Comparison of ENCODE assay signal across 23 cellular contexts in the genomic region with DNA sequence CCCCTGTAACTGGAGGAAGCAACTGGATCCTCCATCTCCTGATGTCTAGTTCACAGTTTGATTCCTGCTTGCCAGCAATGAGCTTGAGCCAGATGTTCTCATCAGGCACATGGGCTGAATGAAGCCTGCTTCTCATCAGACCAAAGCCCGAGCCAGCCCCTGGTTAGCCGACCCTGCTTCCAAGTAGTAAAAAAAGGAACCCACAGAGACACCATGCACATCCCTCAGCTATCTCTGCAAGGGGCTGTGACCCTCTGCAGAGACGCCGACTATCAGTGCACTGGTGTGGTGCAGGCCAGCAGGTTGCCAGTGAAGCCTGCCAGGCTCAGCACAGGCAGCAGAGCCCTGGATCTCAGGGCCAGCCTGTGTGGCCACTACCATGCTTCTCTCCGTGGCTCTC. TPM values are rescaled to one million over a fixed set of nuclear protein-coding genes. Genes with fewer than 3 reads are reported as not detected.
DNase-seq lines count a peak whose midpoint lies in the region; ATAC-seq and TF ChIP-seq lines count a peak whose summit lies in the region.
"Had no signal": no experiment of that assay in that cellular context is flagged by ENCODE, and none has a peak within 500 bp of the region (broad histone marks: within the 10 kb centered on the region; RNA-seq: fewer than 3 reads in every experiment).

No MANE protein-coding gene starts in this region.

- H3K4me3 ChIP-seq in AG10803 (ENCODE audit: low read length), result no peak overlapping the region
- H3K4me3 ChIP-seq in HEK293 (ENCODE audit: low read depth, low read length), result no peak overlapping the region
- no peak overlapping the region for H3K4me3 ChIP-seq in lower lobe of right lung
- H3K4me3 ChIP-seq: GM23248, Peyer's patch, SJSA1 had no signal

- intact Hi-C loops in lower lobe of right lung (cut with DNase I), result no loop called here

- H3K4me3 Mint-ChIP-seq in mesothelial cell of epicardium, result no peak overlapping the region
- H3K4me3 Mint-ChIP-seq: B cell, H9 had no signal

- H3K4me1 ChIP-seq in HEK293 (ENCODE audit: control insufficient read depth, insufficient read depth, low read length), result no peaks in the 10 kb centered on the region
- H3K4me1 ChIP-seq in lower lobe of right lung, result peaks cover 18% of the 10 kb centered on the region

- no peak for ATAC-seq in HG02870 (IDR thresholded peaks at IDR 0.05; ENCODE audit: unreplicated experiment)
- ATAC-seq in lower lobe of right lung, result no peak

- TF ChIP-seq CTCF in AG10803 (conservative IDR thresholded peaks at IDR 0.05; ENCODE audit: low read length) (no peak), HEK293 (tag by site-specific recombination; IDR thresholded peaks at IDR 0.05) (no peak), RWPE1 (conservative IDR thresholded peaks at IDR 0.05; ENCODE audit: low read depth) (no peak), mesothelial cell of epicardium (IDR thresholded peaks at IDR 0.05; ENCODE audit: unreplicated experiment) (no peak), lower lobe of right lung (IDR thresholded peaks at IDR 0.05) (no peak)

- peak overlapping the region; percentile 39 for H3K27ac Mint-ChIP-seq in mesothelial cell of epicardium
- H3K27ac Mint-ChIP-seq: B cell, H9 had no signal

- no peaks in the 10 kb centered on the region for H3K27me3 Mint-ChIP-seq in mesothelial cell of epicardium (ENCODE audit: low read depth)
- H3K27me3 Mint-ChIP-seq: B cell; CD4-positive, alpha-beta T cell had no signal

- H3K9me3 ChIP-seq in HEK293 (ENCODE audit: control insufficient read depth, insufficient read depth, low read depth, low read length) (no peaks in the 10 kb centered on the region), lower lobe of right lung (no peaks in the 10 kb centered on the region)
- H3K9me3 ChIP-seq: Peyer's patch, SJSA1 had no signal

- H3K36me3 Mint-ChIP-seq in mesothelial cell of epicardium, result peaks cover 23% of the 10 kb centered on the region

- peaks cover 0 to 56% of the 10 kb centered on the region in 2 experiments; a peak in 1 of 3 replicates for H3K36me3 ChIP-seq in HEK293 (ENCODE audit: control insufficient read depth in 2 of 2, insufficient read depth in 1 of 2, low read length in 2 of 2)
- peaks cover 53% of the 10 kb centered on the region for H3K36me3 ChIP-seq in lower lobe of right lung

- H3K27ac ChIP-seq in HEK293 (ENCODE audit: extremely low read depth, low read depth, low read length) (no peak overlapping the region), RWPE1 (0 out of 2 replicates have a peak overlapping the region, but pooled peaks have one; percentile 8), lower lobe of right lung (no peak overlapping the region)
- H3K27ac ChIP-seq: GM23248, Peyer's patch, SJSA1 had no signal

- CTCF ChIA-PET in HEK293 (lab: Yijun Ruan, JAX) (no interaction called here), RWPE1 (lab: Yijun Ruan, JAX) (interaction anchor here (0.8 kb wide), 1 partner anchor 35 kb away, joined by 3 read pairs; no protein-coding TSS in a partner anchor)

- no peaks in the 10 kb centered on the region for H3K9me3 Mint-ChIP-seq in mesothelial cell of epicardium
- H3K9me3 Mint-ChIP-seq: CD4-positive, alpha-beta T cell; H9 had no signal

- no peaks in the 10 kb centered on the region for H3K27me3 ChIP-seq in lower lobe of right lung (ENCODE audit: low read depth)
- H3K27me3 ChIP-seq: Peyer's patch, SJSA1 had no signal

- H3K4me1 Mint-ChIP-seq in mesothelial cell of epicardium, result peaks cover 45% of the 10 kb centered on the region

- POLR2A ChIA-PET in HEK293 (lab: Yijun Ruan, JAX) (no interaction called here), RWPE1 (lab: Yijun Ruan, JAX; ENCODE audit: low non-redundant PET) (no interaction called here)

- DNase-seq in AG10803 (ENCODE audit: low read depth) (peak; percentile 26), RWPE1 (ENCODE audit: low spot score) (no peak), mesothelial cell of epicardium (ENCODE audit: low spot score in 2 of 2, unreplicated experiment in 2 of 2) (no peak), lower lobe of right lung (no peak), C1 segment of cervical spinal cord (lab: John Stamatoyannopoulos, UW) (no peak)
- DNase-seq: CD4-positive, alpha-beta T cell; COR-L47; DMS79; GM23248; H9; MM.1S; NCI-H1105; NCI-H146; NCI-H2029 treated with DMSO at 0.1 percent for 48 hours; NCI-H345; NCI-H524; NCI-H82; Peyer's patch; T-helper 1 cell had no signal

TF ChIP-seq in HEK293, 187 proteins besides CTCF, POLR2A, EP300 and RAD21:
- TF ChIP-seq ZIC2 (tag by site-specific recombination; IDR thresholded peaks at IDR 0.05), result peak; percentile 75
- no peak for TF ChIP-seq ZBTB20 (tag by site-specific recombination; IDR thresholded peaks at IDR 0.05)
- TF ChIP-seq MYNN (tag by site-specific recombination; IDR thresholded peaks at IDR 0.05; ENCODE audit: borderline replicate concordance), result no peak

RNA-seq across cellular contexts. Expression of gene DCTD, which starts 2.8 kb away (rescaled TPM):
- total RNA-seq in mesothelial cell of epicardium (93.7 to 101 TPM (median 101 TPM) in 3 replicates), lower lobe of right lung (90.1 TPM)
